In genomic region chr2:11344956-11345671, GRCh38 we compare ENCODE assay signal across 1 cellular context.
TF ChIP-seq lines count a peak whose summit lies in the region.

No MANE protein-coding gene starts in this region.

TF ChIP-seq in GM23338, 12 proteins besides CTCF, POLR2A, EP300 and RAD21 (continued from another document):
- TF ChIP-seq, protein P1, sequence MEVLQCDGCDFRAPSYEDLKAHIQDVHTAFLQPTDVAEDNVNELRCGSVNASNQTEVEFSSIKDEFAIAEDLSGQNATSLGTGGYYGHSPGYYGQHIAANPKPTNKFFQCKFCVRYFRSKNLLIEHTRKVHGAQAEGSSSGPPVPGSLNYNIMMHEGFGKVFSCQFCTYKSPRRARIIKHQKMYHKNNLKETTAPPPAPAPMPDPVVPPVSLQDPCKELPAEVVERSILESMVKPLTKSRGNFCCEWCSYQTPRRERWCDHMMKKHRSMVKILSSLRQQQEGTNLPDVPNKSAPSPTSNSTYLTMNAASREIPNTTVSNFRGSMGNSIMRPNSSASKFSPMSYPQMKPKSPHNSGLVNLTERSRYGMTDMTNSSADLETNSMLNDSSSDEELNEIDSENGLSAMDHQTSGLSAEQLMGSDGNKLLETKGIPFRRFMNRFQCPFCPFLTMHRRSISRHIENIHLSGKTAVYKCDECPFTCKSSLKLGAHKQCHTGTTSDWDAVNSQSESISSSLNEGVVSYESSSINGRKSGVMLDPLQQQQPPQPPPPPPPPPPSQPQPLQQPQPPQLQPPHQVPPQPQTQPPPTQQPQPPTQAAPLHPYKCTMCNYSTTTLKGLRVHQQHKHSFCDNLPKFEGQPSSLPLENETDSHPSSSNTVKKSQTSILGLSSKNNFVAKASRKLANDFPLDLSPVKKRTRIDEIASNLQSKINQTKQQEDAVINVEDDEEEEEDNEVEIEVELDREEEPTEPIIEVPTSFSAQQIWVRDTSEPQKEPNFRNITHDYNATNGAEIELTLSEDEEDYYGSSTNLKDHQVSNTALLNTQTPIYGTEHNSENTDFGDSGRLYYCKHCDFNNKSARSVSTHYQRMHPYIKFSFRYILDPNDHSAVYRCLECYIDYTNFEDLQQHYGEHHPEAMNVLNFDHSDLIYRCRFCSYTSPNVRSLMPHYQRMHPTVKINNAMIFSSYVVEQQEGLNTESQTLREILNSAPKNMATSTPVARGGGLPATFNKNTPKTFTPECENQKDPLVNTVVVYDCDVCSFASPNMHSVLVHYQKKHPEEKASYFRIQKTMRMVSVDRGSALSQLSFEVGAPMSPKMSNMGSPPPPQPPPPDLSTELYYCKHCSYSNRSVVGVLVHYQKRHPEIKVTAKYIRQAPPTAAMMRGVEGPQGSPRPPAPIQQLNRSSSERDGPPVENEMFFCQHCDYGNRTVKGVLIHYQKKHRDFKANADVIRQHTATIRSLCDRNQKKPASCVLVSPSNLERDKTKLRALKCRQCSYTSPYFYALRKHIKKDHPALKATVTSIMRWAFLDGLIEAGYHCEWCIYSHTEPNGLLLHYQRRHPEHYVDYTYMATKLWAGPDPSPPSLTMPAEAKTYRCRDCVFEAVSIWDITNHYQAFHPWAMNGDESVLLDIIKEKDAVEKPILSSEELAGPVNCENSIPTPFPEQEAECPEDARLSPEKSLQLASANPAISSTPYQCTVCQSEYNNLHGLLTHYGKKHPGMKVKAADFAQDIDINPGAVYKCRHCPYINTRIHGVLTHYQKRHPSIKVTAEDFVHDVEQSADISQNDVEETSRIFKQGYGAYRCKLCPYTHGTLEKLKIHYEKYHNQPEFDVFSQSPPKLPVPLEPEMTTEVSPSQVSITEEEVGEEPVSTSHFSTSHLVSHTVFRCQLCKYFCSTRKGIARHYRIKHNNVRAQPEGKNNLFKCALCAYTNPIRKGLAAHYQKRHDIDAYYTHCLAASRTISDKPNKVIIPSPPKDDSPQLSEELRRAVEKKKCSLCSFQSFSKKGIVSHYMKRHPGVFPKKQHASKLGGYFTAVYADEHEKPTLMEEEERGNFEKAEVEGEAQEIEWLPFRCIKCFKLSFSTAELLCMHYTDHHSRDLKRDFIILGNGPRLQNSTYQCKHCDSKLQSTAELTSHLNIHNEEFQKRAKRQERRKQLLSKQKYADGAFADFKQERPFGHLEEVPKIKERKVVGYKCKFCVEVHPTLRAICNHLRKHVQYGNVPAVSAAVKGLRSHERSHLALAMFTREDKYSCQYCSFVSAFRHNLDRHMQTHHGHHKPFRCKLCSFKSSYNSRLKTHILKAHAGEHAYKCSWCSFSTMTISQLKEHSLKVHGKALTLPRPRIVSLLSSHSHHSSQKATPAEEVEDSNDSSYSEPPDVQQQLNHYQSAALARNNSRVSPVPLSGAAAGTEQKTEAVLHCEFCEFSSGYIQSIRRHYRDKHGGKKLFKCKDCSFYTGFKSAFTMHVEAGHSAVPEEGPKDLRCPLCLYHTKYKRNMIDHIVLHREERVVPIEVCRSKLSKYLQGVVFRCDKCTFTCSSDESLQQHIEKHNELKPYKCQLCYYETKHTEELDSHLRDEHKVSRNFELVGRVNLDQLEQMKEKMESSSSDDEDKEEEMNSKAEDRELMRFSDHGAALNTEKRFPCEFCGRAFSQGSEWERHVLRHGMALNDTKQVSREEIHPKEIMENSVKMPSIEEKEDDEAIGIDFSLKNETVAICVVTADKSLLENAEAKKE (CRISPR knock-in tag; IDR thresholded peaks at IDR 0.05) = no peak
- TF ChIP-seq NANOG (IDR thresholded peaks at IDR 0.05; ENCODE audit: borderline replicate concordance) (no peak), JUNB (IDR thresholded peaks at IDR 0.05; ENCODE audit: unreplicated experiment) (no peak), ZNF331 (CRISPR knock-in tag; IDR thresholded peaks at IDR 0.05; ENCODE audit: low read depth) (no peak)
TF ChIP-seq in GM23338: peak in this region for 3.
